ENCODE assay signal across 13 cellular contexts in genomic region chr10:86851329-86852207, GRCh38.
DNase-seq lines count a peak whose midpoint lies in the region; ATAC-seq and TF ChIP-seq lines count a peak whose summit lies in the region.
"Had no signal": no experiment of that assay in that cellular context is flagged by ENCODE, and none has a peak within 500 bp of the region (broad histone marks: within the 10 kb centered on the region; RNA-seq: fewer than 3 reads in every experiment).

No MANE protein-coding gene starts in this region.

- peak overlapping the region; percentile 26 for H3K27ac ChIP-seq in neuronal stem cell (replicated peaks; ENCODE audit: low read length)
- H3K27ac ChIP-seq: RWPE1 had no signal

- H3K36me3 ChIP-seq in neuronal stem cell (replicated peaks in 1 of 2; ENCODE audit: control insufficient read depth in 2 of 2, insufficient read depth in 2 of 2, low read length in 2 of 2): peaks cover 4 to 68% of the 10 kb centered on the region in 2 donors

- H3K9ac ChIP-seq in neuronal stem cell (ENCODE audit: low read depth, low read length, poor library complexity): no peak overlapping the region

- no peak overlapping the region for H3K23ac ChIP-seq in neuronal stem cell (ENCODE audit: low read depth, low read length, poor library complexity)

- 100% methylated on average over 1 of the region's 11 CpGs; no CpG with 5 or more reads in 1 of the 2 donors for WGBS in neuronal stem cell (ENCODE audit: extremely low coverage in 2 of 2, insufficient read length in 2 of 2, insufficient replicate concordance in 1 of 2), 2 donors

- no peak overlapping the region for H3K18ac ChIP-seq in neuronal stem cell (ENCODE audit: low read length)

- H3K27me3 ChIP-seq in neuronal stem cell (ENCODE audit: control insufficient read depth in 3 of 3, insufficient read depth in 3 of 3, low read depth in 1 of 3, low read length in 3 of 3): no peaks in the 10 kb centered on the region
- H3K27me3 ChIP-seq: stomach had no signal

- H3K4me3 Mint-ChIP-seq in T-helper 17 cell: no peak overlapping the region
- no peak overlapping the region for H3K4me3 Mint-ChIP-seq in activated CD8-positive, alpha-beta memory T cell treated with anti-CD3 and anti-CD28 coated beads, Interleukin-2, amount 10 ng/mL, durations not matched to agents 7 days and 5 days
- H3K4me3 Mint-ChIP-seq: activated naive CD8-positive, alpha-beta T cell treated with anti-CD3 and anti-CD28 coated beads for 36 hours had no signal

- TF ChIP-seq CTCF in foreskin fibroblast (IDR thresholded peaks at IDR 0.05; ENCODE audit: low read depth, low read length): no peak

- no peak overlapping the region for H3K14ac ChIP-seq in neuronal stem cell (ENCODE audit: low read length)

- H3K4me1 ChIP-seq in neuronal stem cell (ENCODE audit: control insufficient read depth in 2 of 2, insufficient read depth in 1 of 2, low read depth in 1 of 2, low read length in 2 of 2): peaks cover 0 to 2% of the 10 kb centered on the region in 2 donors

- peak overlapping the region; percentile 54 for H3K27ac Mint-ChIP-seq in T-helper 17 cell
- H3K27ac Mint-ChIP-seq in activated CD8-positive, alpha-beta memory T cell treated with anti-CD3 and anti-CD28 coated beads, Interleukin-2, amount 10 ng/mL, durations not matched to agents 7 days and 5 days: no peak overlapping the region
- H3K27ac Mint-ChIP-seq: activated naive CD8-positive, alpha-beta T cell treated with anti-CD3 and anti-CD28 coated beads for 36 hours had no signal

- DNase-seq in Ammon's horn (ENCODE audit: low spot score) (peak; percentile 29), T-helper 17 cell (no peak), foreskin fibroblast (peak; percentile 91 to 94), neuronal stem cell (ENCODE audit: low spot score) (no peak), UCSD-AML1 (lab: John Stamatoyannopoulos, UW; ENCODE audit: unreplicated experiment) (no peak), HUDEP-2 (lab: John Stamatoyannopoulos, UW; ENCODE audit: unreplicated experiment in 76 of 76) (no peak)
- no peak for DNase-seq in NK-92 treated with Interleukin-12 subunit alpha and Interleukin-12 subunit beta, amount 100 ng/mL, for 24 hours (lab: John Stamatoyannopoulos, UW)
- no peak for DNase-seq in activated CD8-positive, alpha-beta memory T cell treated with anti-CD3 and anti-CD28 coated beads, Interleukin-2, amount 10 ng/mL, durations not matched to agents 7 days and 5 days
- DNase-seq: activated naive CD8-positive, alpha-beta T cell treated with anti-CD3 and anti-CD28 coated beads for 36 hours; NCI-H526 treated with DMSO at 0.1 percent for 48 hours; stomach had no signal

- no peak overlapping the region for H2BK120ac ChIP-seq in neuronal stem cell (ENCODE audit: low read depth, low read length)

- no peaks in the 10 kb centered on the region for H3K9me3 ChIP-seq in T-helper 17 cell (ENCODE audit: control insufficient read depth, low read length, poor library complexity, severe bottlenecking)
- H3K9me3 ChIP-seq in neuronal stem cell (replicated peaks in 1 of 2; ENCODE audit: control insufficient read depth in 2 of 2, insufficient read depth in 1 of 2, low read depth in 1 of 2, low read length in 2 of 2): no peaks in the 10 kb centered on the region
- H3K9me3 ChIP-seq: stomach had no signal

- H4K91ac ChIP-seq in neuronal stem cell (ENCODE audit: low read depth, low read length, poor library complexity): no peak overlapping the region

- H3K4ac ChIP-seq in neuronal stem cell (ENCODE audit: low read length): no peak overlapping the region

- H2BK15ac ChIP-seq in neuronal stem cell (ENCODE audit: low read length): no peak overlapping the region

- H3K27me3 Mint-ChIP-seq in T-helper 17 cell: no peaks in the 10 kb centered on the region
- no peaks in the 10 kb centered on the region for H3K27me3 Mint-ChIP-seq in activated CD8-positive, alpha-beta memory T cell treated with anti-CD3 and anti-CD28 coated beads, Interleukin-2, amount 10 ng/mL, durations not matched to agents 7 days and 5 days
- H3K27me3 Mint-ChIP-seq: activated naive CD8-positive, alpha-beta T cell treated with anti-CD3 and anti-CD28 coated beads for 36 hours had no signal

- H4K8ac ChIP-seq in neuronal stem cell (ENCODE audit: low read depth, low read length): no peak overlapping the region

- H3K4me3 ChIP-seq in foreskin fibroblast (ENCODE audit: low read depth in 1 of 2, low read length in 2 of 2) (no peak overlapping the region), neuronal stem cell (ENCODE audit: low read length in 2 of 2) (no peak overlapping the region)
- H3K4me3 ChIP-seq: stomach had no signal

- peaks cover 3% of the 10 kb centered on the region for H3K9me3 Mint-ChIP-seq in activated CD8-positive, alpha-beta memory T cell treated with anti-CD3 and anti-CD28 coated beads, Interleukin-2, amount 10 ng/mL, durations not matched to agents 7 days and 5 days (ENCODE audit: low read depth)

- H2AFZ ChIP-seq in neuronal stem cell (ENCODE audit: low read length): no peak overlapping the region

- peaks cover 8% of the 10 kb centered on the region for H3K36me3 Mint-ChIP-seq in T-helper 17 cell (ENCODE audit: low read depth)
- peaks cover 17% of the 10 kb centered on the region for H3K36me3 Mint-ChIP-seq in activated CD8-positive, alpha-beta memory T cell treated with anti-CD3 and anti-CD28 coated beads, Interleukin-2, amount 10 ng/mL, durations not matched to agents 7 days and 5 days

- CTCF ChIA-PET in activated CD8-positive, alpha-beta memory T cell treated with anti-CD3 and anti-CD28 coated beads, Interleukin-2, amount 10 ng/mL, durations not matched to agents 7 days and 5 days (lab: Charles Lee): interaction anchor here (1.1 kb wide), 1 partner anchor 26 kb away, joined by 3 read pairs; no protein-coding TSS in a partner anchor

- no peaks in the 10 kb centered on the region for H3K79me1 ChIP-seq in neuronal stem cell (ENCODE audit: low read depth, low read length)

- H3K4me2 ChIP-seq in neuronal stem cell (ENCODE audit: insufficient read depth, low read length, poor library complexity, severe bottlenecking): no peak overlapping the region

- H2BK12ac ChIP-seq in neuronal stem cell (ENCODE audit: low read length): no peak overlapping the region

- no peak overlapping the region for H2AK5ac ChIP-seq in neuronal stem cell (ENCODE audit: low read depth, low read length)

- peaks cover 4% of the 10 kb centered on the region for H3K4me1 Mint-ChIP-seq in T-helper 17 cell
- peaks cover 3% of the 10 kb centered on the region for H3K4me1 Mint-ChIP-seq in activated CD8-positive, alpha-beta memory T cell treated with anti-CD3 and anti-CD28 coated beads, Interleukin-2, amount 10 ng/mL, durations not matched to agents 7 days and 5 days
- H3K4me1 Mint-ChIP-seq: activated naive CD8-positive, alpha-beta T cell treated with anti-CD3 and anti-CD28 coated beads for 36 hours had no signal

- H2BK5ac ChIP-seq in neuronal stem cell (ENCODE audit: low read length): no peak overlapping the region

- no peak for ATAC-seq in T-helper 17 cell
- ATAC-seq in activated CD8-positive, alpha-beta memory T cell treated with anti-CD3 and anti-CD28 coated beads, Interleukin-2, amount 10 ng/mL, durations not matched to agents 7 days and 5 days: no peak
- ATAC-seq: HCT116 had no signal

Comparison
In these comparisons a context has a peak if more than half of its experiments do, and no peak if none do; other contexts are left out.
1. DNase-seq: peak in Ammon's horn (single experiment) and foreskin fibroblast (2 of 2); none in T-helper 17 cell (0 of 3), neuronal stem cell (single experiment), UCSD-AML1 (single experiment), HUDEP-2 (0 of 76), NK-92 treated with Interleukin-12 subunit alpha and Interleukin-12 subunit beta, amount 100 ng/mL, for 24 hours (single experiment) and activated CD8-positive, alpha-beta memory T cell treated with anti-CD3 and anti-CD28 coated beads, Interleukin-2, amount 10 ng/mL, durations not matched to agents 7 days and 5 days (single experiment).